ENCODE assay signal across 20 cellular contexts in genomic region chr5:93072831-93073459, GRCh38.
DNase-seq lines count a peak whose midpoint lies in the region; FAIRE-seq and TF ChIP-seq lines count a peak whose summit lies in the region.
"Had no signal": no experiment of that assay in that cellular context is flagged by ENCODE, and none has a peak within 500 bp of the region (broad histone marks: within the 10 kb centered on the region; RNA-seq: fewer than 3 reads in every experiment).

No MANE protein-coding gene starts in this region.

- peaks cover 7% of the 10 kb centered on the region for H3K9me3 Mint-ChIP-seq in nephron progenitor cell
- H3K9me3 Mint-ChIP-seq in CD4-positive, alpha-beta memory T cell = peaks cover 0 to 6% (median 0%) of the 10 kb centered on the region in 8 donors
- H3K9me3 Mint-ChIP-seq: activated CD4-positive, alpha-beta T cell treated with anti-CD3 and anti-CD28 coated beads, Interleukin-2, amount 10 ng/mL, durations not matched to agents 7 days and 5 days; T-cell had no signal

- H3K79me2 ChIP-seq in endothelial cell of umbilical vein (ENCODE audit: control insufficient read depth, insufficient read depth, low read length) = no peaks in the 10 kb centered on the region

- H3K9me3 ChIP-seq in endothelial cell of umbilical vein (replicated peaks; ENCODE audit: control insufficient read depth, insufficient read depth, low read length) (no peaks in the 10 kb centered on the region), transverse colon (no peaks in the 10 kb centered on the region)
- H3K9me3 ChIP-seq in CD4-positive, alpha-beta memory T cell (ENCODE audit: control insufficient read depth in 1 of 2, low read length in 2 of 2) = no peaks in the 10 kb centered on the region
- H3K9me3 ChIP-seq: neutrophil, suprapubic skin had no signal

- dilution Hi-C loops in endothelial cell of umbilical vein (cut with MboI; ENCODE audit: extremely low pct_ligation_motif_present, low sequenced_read_pairs) = no loop called here

- H3K27me3 ChIP-seq in endothelial cell of umbilical vein (ENCODE audit: control insufficient read depth in 2 of 2, insufficient read depth in 2 of 2, low read length in 2 of 2) = no peaks in the 10 kb centered on the region
- no peaks in the 10 kb centered on the region for H3K27me3 ChIP-seq in transverse colon
- H3K27me3 ChIP-seq in CD4-positive, alpha-beta memory T cell (ENCODE audit: insufficient read depth, low read length) = no peaks in the 10 kb centered on the region
- H3K27me3 ChIP-seq: neutrophil, suprapubic skin had no signal

- H3K4me3 ChIP-seq in endothelial cell of umbilical vein (replicated peaks in 1 of 3; ENCODE audit: insufficient read depth in 1 of 3, low read depth in 1 of 3, low read length in 3 of 3) (no peak overlapping the region), transverse colon (no peak overlapping the region)
- H3K4me3 ChIP-seq in CD4-positive, alpha-beta memory T cell (ENCODE audit: low read length in 2 of 2) = no peak overlapping the region
- H3K4me3 ChIP-seq: suprapubic skin had no signal

- 86 to 92% methylated on average over 3 of the region's 3 CpGs for WGBS in transverse colon (ENCODE audit: low coverage in 1 of 2), 2 donors

- H2AFZ ChIP-seq in endothelial cell of umbilical vein (ENCODE audit: low read depth, low read length) = no peak overlapping the region

- no peak overlapping the region for H3K4me3 Mint-ChIP-seq in nephron progenitor cell
- no peak overlapping the region for H3K4me3 Mint-ChIP-seq in CD4-positive, alpha-beta memory T cell
- H3K4me3 Mint-ChIP-seq: activated CD4-positive, alpha-beta T cell treated with anti-CD3 and anti-CD28 coated beads, Interleukin-2, amount 10 ng/mL, durations not matched to agents 7 days and 5 days; T-cell had no signal

- no peak for TF ChIP-seq EP300 in transverse colon (IDR thresholded peaks at IDR 0.05; ENCODE audit: low read depth)

- CTCF ChIA-PET in RWPE1 (lab: Yijun Ruan, JAX) (no interaction called here), endothelial cell of umbilical vein (lab: Charles Lee) (no interaction called here)
- CTCF ChIA-PET in CD4-positive, alpha-beta memory T cell (lab: Charles Lee; ENCODE audit: partially characterized antibody) = no interaction called here

- H3K27me3 Mint-ChIP-seq in nephron progenitor cell (ENCODE audit: low read depth, poor library complexity) = peaks cover 10% of the 10 kb centered on the region
- H3K27me3 Mint-ChIP-seq in CD4-positive, alpha-beta memory T cell = no peaks in the 10 kb centered on the region
- H3K27me3 Mint-ChIP-seq: activated CD4-positive, alpha-beta T cell treated with anti-CD3 and anti-CD28 coated beads, Interleukin-2, amount 10 ng/mL, durations not matched to agents 7 days and 5 days; T-cell had no signal

- H3K36me3 ChIP-seq in endothelial cell of umbilical vein (ENCODE audit: control insufficient read depth in 2 of 2, extremely low read depth in 1 of 2, insufficient read depth in 2 of 2, low read length in 2 of 2) (no peaks in the 10 kb centered on the region), transverse colon (no peaks in the 10 kb centered on the region)
- H3K36me3 ChIP-seq in CD4-positive, alpha-beta memory T cell (ENCODE audit: insufficient read depth, low read length) = no peaks in the 10 kb centered on the region
- H3K36me3 ChIP-seq: neutrophil, suprapubic skin had no signal

- H4K20me1 ChIP-seq in endothelial cell of umbilical vein (replicated peaks; ENCODE audit: control insufficient read depth, extremely low read depth, insufficient read depth, low read length) = no peaks in the 10 kb centered on the region

- no peaks in the 10 kb centered on the region for H3K9me1 ChIP-seq in endothelial cell of umbilical vein (replicated peaks; ENCODE audit: control insufficient read depth, extremely low read depth, insufficient read depth, low read length)

- H3K36me3 Mint-ChIP-seq in nephron progenitor cell (ENCODE audit: low read depth) = peaks cover 14% of the 10 kb centered on the region
- H3K36me3 Mint-ChIP-seq in CD4-positive, alpha-beta memory T cell = no peaks in the 10 kb centered on the region
- H3K36me3 Mint-ChIP-seq: T-cell had no signal

- no TSS peak for BruUV-seq in endothelial cell of umbilical vein (replicated peaks; lab: Mats Ljungman, UMichigan)

- H3K4me1 Mint-ChIP-seq in nephron progenitor cell = peaks cover 23% of the 10 kb centered on the region
- H3K4me1 Mint-ChIP-seq in CD4-positive, alpha-beta memory T cell = no peaks in the 10 kb centered on the region
- H3K4me1 Mint-ChIP-seq: activated CD4-positive, alpha-beta T cell treated with anti-CD3 and anti-CD28 coated beads, Interleukin-2, amount 10 ng/mL, durations not matched to agents 7 days and 5 days; T-cell had no signal

- peak overlapping the region; percentile 19 for H3K27ac Mint-ChIP-seq in nephron progenitor cell
- no peak overlapping the region for H3K27ac Mint-ChIP-seq in CD4-positive, alpha-beta memory T cell
- H3K27ac Mint-ChIP-seq: activated CD4-positive, alpha-beta T cell treated with anti-CD3 and anti-CD28 coated beads, Interleukin-2, amount 10 ng/mL, durations not matched to agents 7 days and 5 days; T-cell had no signal

- POLR2A ChIA-PET in RWPE1 (lab: Yijun Ruan, JAX; ENCODE audit: low non-redundant PET) = no interaction called here
- POLR2A ChIA-PET in endothelial cell of umbilical vein (lab: Charles Lee) = no interaction called here
- POLR2A ChIA-PET in CD4-positive, alpha-beta memory T cell (lab: Charles Lee; ENCODE audit: partially characterized antibody) = no interaction called here

- H3K27ac ChIP-seq in RWPE1 (no peak overlapping the region), endothelial cell of umbilical vein (ENCODE audit: insufficient read depth, low read depth, low read length) (no peak overlapping the region), transverse colon (no peak overlapping the region)
- H3K27ac ChIP-seq in CD4-positive, alpha-beta memory T cell (ENCODE audit: low read depth, low read length) = no peak overlapping the region
- H3K27ac ChIP-seq: neutrophil, suprapubic skin had no signal

- no peak overlapping the region for H3K9ac ChIP-seq in endothelial cell of umbilical vein (replicated peaks; ENCODE audit: extremely low read depth, insufficient read depth, low read length)

- TF ChIP-seq CTCF in RWPE1 (conservative IDR thresholded peaks at IDR 0.05; ENCODE audit: low read depth) (no peak), endothelial cell of umbilical vein (IDR thresholded peaks at IDR 0.05; ENCODE audit: extremely low read depth in 1 of 2, insufficient read depth in 1 of 2, low read depth in 1 of 2, low read length in 2 of 2) (no peak), nephron progenitor cell (IDR thresholded peaks at IDR 0.05) (no peak), transverse colon (IDR thresholded peaks at IDR 0.05) (no peak)

- peak; percentile 15 for FAIRE-seq in endothelial cell of umbilical vein (lab: Jason Lieb, UNC)

- H3K4me1 ChIP-seq in endothelial cell of umbilical vein (ENCODE audit: control insufficient read depth, extremely low read depth, insufficient read depth, low read length) = peaks cover 7% of the 10 kb centered on the region
- peaks cover 0 to 3% (median 0%) of the 10 kb centered on the region in 4 donors for H3K4me1 ChIP-seq in transverse colon
- no peaks in the 10 kb centered on the region for H3K4me1 ChIP-seq in CD4-positive, alpha-beta memory T cell (ENCODE audit: insufficient read depth, low read length)
- H3K4me1 ChIP-seq: suprapubic skin had no signal

- DNase-seq in ELR (ENCODE audit: low read depth) (peak; percentile 66), RWPE1 (ENCODE audit: low spot score) (peak; percentile 63), endothelial cell of umbilical vein (ENCODE audit: low read depth, low spot score) (peak; percentile 37), nephron progenitor cell (no peak), NCI-H1436 (lab: John Stamatoyannopoulos, UW) (no peak), transverse colon (no peak), dedifferentiated amniotic fluid mesenchymal stem cell (ENCODE audit: extremely low spot score) (no peak)
- no peak for DNase-seq in CD4-positive, alpha-beta memory T cell
- DNase-seq: activated CD4-positive, alpha-beta T cell treated with anti-CD3 and anti-CD28 coated beads, Interleukin-2, amount 10 ng/mL, durations not matched to agents 7 days and 5 days; activated gamma-delta T cell; DMS79 treated with DMSO at 0.1 percent for 48 hours; Karpas-422; NCI-H1105 treated with DMSO at 0.1 percent for 48 hours; NCI-H2107; NCI-H510A treated with DMSO at 0.1 percent for 48 hours; SHP77; stimulated activated CD4-positive, alpha-beta T cell treated with anti-CD3 and anti-CD28 coated beads, Interleukin-12 subunit alpha, Interleukin-12 subunit beta, amount 100 ng/mL, for 4 hours; T-cell had no signal

- in situ Hi-C loops in transverse colon (cut with MboI; ENCODE audit: low pct_ligation_motif_present in 1 of 4, low pct_unique_long_range_greater_than_20kb in 1 of 4, low sequenced_read_pairs in 3 of 4) = no loop called here

- intact Hi-C loops in endothelial cell of umbilical vein (cut with micrococcal nuclease) (loop anchor here (10.0 kb wide), 1 partner anchor 768 kb away; no protein-coding TSS in a partner anchor), transverse colon (cut with DNase I; ENCODE audit: low total_unique reads) (no loop called here)
- intact Hi-C loops in CD4-positive, alpha-beta memory T cell (cut with micrococcal nuclease) = no loop called here

- no peak overlapping the region for H3K4me2 ChIP-seq in endothelial cell of umbilical vein (ENCODE audit: insufficient read depth, low read length)

- TF ChIP-seq POLR2A in endothelial cell of umbilical vein (IDR thresholded peaks at IDR 0.05; ENCODE audit: low read depth, low read length) (no peak), transverse colon (IDR thresholded peaks at IDR 0.05) (no peak)

TF ChIP-seq in endothelial cell of umbilical vein, 7 proteins besides CTCF, POLR2A, EP300 and RAD21:
- peak; percentile 83 for TF ChIP-seq FOS (IDR thresholded peaks at IDR 0.05; ENCODE audit: borderline replicate concordance, insufficient read depth, low read length)
- TF ChIP-seq JUN (IDR thresholded peaks at IDR 0.05; ENCODE audit: borderline replicate concordance, insufficient read depth, insufficient read length, low read depth) = peak; percentile 10
- no peak for TF ChIP-seq POLR2AphosphoS5 (IDR thresholded peaks at IDR 0.05; ENCODE audit: insufficient read depth, low read depth, low read length)

Comparison
In these comparisons a context has a peak if more than half of its experiments do, and no peak if none do; other contexts are left out.
1. DNase-seq: peak in ELR (single experiment), RWPE1 (single experiment) and endothelial cell of umbilical vein (single experiment); none in nephron progenitor cell (single experiment), NCI-H1436 (single experiment), transverse colon (single experiment), CD4-positive, alpha-beta memory T cell (0 of 5) and dedifferentiated amniotic fluid mesenchymal stem cell (single experiment).